ENCODE assay signal across 9 cellular contexts in the genomic region with DNA sequence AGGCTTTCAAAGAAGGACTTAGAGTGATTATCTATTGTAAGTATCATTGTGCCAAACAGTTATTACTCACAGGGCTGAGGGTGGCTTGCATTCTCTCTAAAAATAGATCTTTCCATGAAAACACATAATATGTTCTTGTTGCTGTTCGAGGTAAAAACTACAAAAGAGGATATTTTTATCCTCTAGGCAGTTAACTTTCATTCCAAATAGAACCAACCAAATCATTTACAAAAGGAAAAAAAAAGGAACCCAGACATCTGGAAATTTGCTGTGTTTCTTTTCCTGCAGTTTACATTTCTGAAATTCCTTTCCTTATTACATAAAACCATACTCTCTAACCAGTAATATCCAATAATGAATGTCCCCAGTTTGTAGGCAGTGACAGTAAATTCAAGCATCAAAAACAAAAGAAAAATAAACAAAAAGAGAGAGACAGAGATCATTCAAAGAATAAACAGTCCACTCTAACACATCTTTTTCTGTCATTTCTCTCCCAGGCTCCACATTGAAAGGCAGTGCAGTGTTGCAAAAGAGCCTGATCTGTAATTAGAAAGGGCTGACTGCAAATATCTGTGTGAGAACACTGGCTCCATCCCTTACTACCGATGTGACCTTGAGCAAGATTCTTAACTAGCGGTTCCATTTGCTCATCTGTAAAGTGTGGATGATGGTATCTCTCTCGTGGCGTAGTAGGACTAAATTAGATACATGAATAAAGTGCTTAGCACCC. TPM values are rescaled to one million over a fixed set of nuclear protein-coding genes. Genes with fewer than 3 reads are reported as not detected.
DNase-seq lines count a peak whose midpoint lies in the region; ATAC-seq lines count a peak whose summit lies in the region.
"Had no signal": no experiment of that assay in that cellular context is flagged by ENCODE, and none has a peak within 500 bp of the region (broad histone marks: within the 10 kb centered on the region; RNA-seq: fewer than 3 reads in every experiment).

No MANE protein-coding gene starts in this region.

- peak overlapping the region; percentile 8 for H2BK120ac ChIP-seq in mesenchymal stem cell (ENCODE audit: low read depth, low read length)

- peak overlapping the region; percentile 83 for H3K9ac ChIP-seq in mesenchymal stem cell (ENCODE audit: low read length)

- no peak overlapping the region for H2BK15ac ChIP-seq in mesenchymal stem cell (ENCODE audit: low read depth, poor library complexity, severe bottlenecking)

- no peak overlapping the region for H2BK5ac ChIP-seq in mesenchymal stem cell (ENCODE audit: low read depth, low read length, poor library complexity, severe bottlenecking)

- 27% methylated on average over 5 of the region's 5 CpGs for WGBS in mesenchymal stem cell

- H3K27me3 ChIP-seq in mesenchymal stem cell (ENCODE audit: control insufficient read depth in 1 of 2, insufficient read depth in 1 of 2, low read length in 2 of 2): no peaks in the 10 kb centered on the region
- H3K27me3 ChIP-seq: cardiac muscle cell had no signal

- peak; percentile 23 for ATAC-seq in HG02852 (IDR thresholded peaks at IDR 0.05; ENCODE audit: unreplicated experiment)

- H3K4me2 ChIP-seq in mesenchymal stem cell (ENCODE audit: low read length, poor library complexity, severe bottlenecking): no peak overlapping the region

- H3K4me3 ChIP-seq in mesenchymal stem cell (ENCODE audit: insufficient read depth in 1 of 2, low read depth in 1 of 2, low read length in 2 of 2): peak overlapping the region in 1 of 2 experiments; percentile 54
- H3K4me3 ChIP-seq: cardiac muscle cell had no signal

- no peak overlapping the region for H2AFZ ChIP-seq in mesenchymal stem cell (ENCODE audit: low read depth, low read length)

- peak overlapping the region; percentile 4 to 16 for H3K18ac ChIP-seq in mesenchymal stem cell (ENCODE audit: low read depth in 1 of 2, low read length in 2 of 2)

- H4K91ac ChIP-seq in mesenchymal stem cell (ENCODE audit: low read length): no peak overlapping the region

- DNase-seq in GM04504 (ENCODE audit: low read depth) (peak; percentile 65), amniotic stem cell (lab: John Stamatoyannopoulos, UW) (peak; percentile 33), mesenchymal stem cell (peak; percentile 91), NCI-H2029 (lab: John Stamatoyannopoulos, UW) (no peak), mesenteric fat pad (ENCODE audit: low spot score) (no peak), NCI-H510A treated with DMSO at 0.1 percent for 48 hours (lab: John Stamatoyannopoulos, UW) (no peak)
- no peak for DNase-seq in activated CD4-positive, alpha-beta T cell treated with anti-CD3 and anti-CD28 coated beads for 1 hour

- no peaks in the 10 kb centered on the region for H3K9me3 ChIP-seq in mesenchymal stem cell (ENCODE audit: control insufficient read depth, low read length)

- H2BK12ac ChIP-seq in mesenchymal stem cell (ENCODE audit: low read length in 2 of 2): peak overlapping the region; percentile 33 to 46

- H3K27ac ChIP-seq in mesenchymal stem cell (ENCODE audit: low read length, poor library complexity, severe bottlenecking): peak overlapping the region; percentile 80
- H3K27ac ChIP-seq: cardiac muscle cell had no signal

- peak overlapping the region; percentile 10 for H2AK5ac ChIP-seq in mesenchymal stem cell (ENCODE audit: low read length, severe bottlenecking)

- H3K79me1 ChIP-seq in mesenchymal stem cell (replicated peaks; ENCODE audit: low read length, poor library complexity, severe bottlenecking): peaks cover 11% of the 10 kb centered on the region

- no peak overlapping the region for H3K14ac ChIP-seq in mesenchymal stem cell (ENCODE audit: low read length in 2 of 2)

- H3K36me3 ChIP-seq in mesenchymal stem cell (ENCODE audit: control insufficient read depth in 1 of 2, insufficient read depth in 2 of 2, low read depth in 1 of 2, low read length in 2 of 2): no peaks in the 10 kb centered on the region
- H3K36me3 ChIP-seq: cardiac muscle cell had no signal

- peaks cover 4% of the 10 kb centered on the region for H3K4me1 ChIP-seq in mesenchymal stem cell (ENCODE audit: control insufficient read depth, insufficient read depth, low read depth, low read length)

- no peak overlapping the region for H3K23ac ChIP-seq in mesenchymal stem cell (ENCODE audit: low read length in 2 of 2)

- H3K4ac ChIP-seq in mesenchymal stem cell (ENCODE audit: low read depth in 1 of 2, low read length in 2 of 2): peak overlapping the region in 1 of 2 experiments; percentile 19

- no peak overlapping the region for H4K8ac ChIP-seq in mesenchymal stem cell (ENCODE audit: low read length)

RNA-seq across cellular contexts. Expression of a gene that starts 27.1 kb away (rescaled TPM):
- polyA plus RNA-seq in mesenchymal stem cell (2013, experiment 1 of 2): 12.6 TPM
- 11.5 TPM for polyA plus RNA-seq in mesenchymal stem cell (2013, experiment 2 of 2)
- total RNA-seq in mesenteric fat pad: 3.5 TPM

Comparison
In these comparisons a context has a peak if more than half of its experiments do, and no peak if none do; other contexts are left out.
1. DNase-seq: peak in GM04504 (single experiment), amniotic stem cell (single experiment) and mesenchymal stem cell (single experiment); none in NCI-H2029 (single experiment), activated CD4-positive, alpha-beta T cell treated with anti-CD3 and anti-CD28 coated beads for 1 hour (single experiment), mesenteric fat pad (single experiment) and NCI-H510A treated with DMSO at 0.1 percent for 48 hours (single experiment).